Comparison of ENCODE assay signal across 14 cellular contexts in the genomic region with DNA sequence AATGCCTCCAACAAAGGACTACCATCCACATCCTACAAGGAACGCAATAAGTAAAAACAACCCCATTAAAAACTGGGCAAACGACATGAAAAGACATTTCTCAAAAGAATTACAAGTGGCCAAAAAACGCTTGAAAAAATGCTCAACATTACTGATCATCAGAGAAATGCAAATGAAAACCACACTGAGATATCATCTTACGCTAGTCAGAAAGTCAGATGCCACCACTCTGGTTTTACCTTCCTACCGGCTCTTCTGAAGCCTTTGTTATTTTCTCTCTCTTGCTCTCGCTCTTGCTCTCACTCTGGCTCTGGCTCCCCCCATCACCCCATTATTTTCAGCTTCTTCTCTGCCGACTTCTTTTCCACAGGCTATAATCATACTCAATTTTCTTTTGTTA. TPM values are rescaled to one million over a fixed set of nuclear protein-coding genes. Genes with fewer than 3 reads are reported as not detected.
A peak's percentile ranks its signal among the peaks of the same experiment; 100 is the strongest.
DNase-seq lines count a peak whose midpoint lies in the region; ATAC-seq lines count a peak whose summit lies in the region.
"Had no signal": no experiment of that assay in that cellular context is flagged by ENCODE, and none has a peak within 500 bp of the region (broad histone marks: within the 10 kb centered on the region; RNA-seq: fewer than 3 reads in every experiment).

No MANE protein-coding gene starts in this region.

- H3K36me3 ChIP-seq in SJCRH30: 0 out of 2 replicates have a peak, but pooled peaks cover 12% of the 10 kb centered on the region

- H3K9me3 Mint-ChIP-seq in activated naive CD8-positive, alpha-beta T cell treated with anti-CD3 and anti-CD28 coated beads, Interleukin-2, amount 10 ng/mL, durations not matched to agents 7 days and 5 days: peaks cover 3% of the 10 kb centered on the region
- H3K9me3 Mint-ChIP-seq in naive thymus-derived CD8-positive, alpha-beta T cell: peaks cover 0 to 5% (median 0%) of the 10 kb centered on the region in 9 donors

- peak; percentile 5 to 12 for DNase-seq in activated CD4-positive, alpha-beta T cell treated with anti-CD3 and anti-CD28 coated beads for 4 hours
- DNase-seq in activated CD4-positive, alpha-beta T cell treated with anti-CD3 and anti-CD28 coated beads, Interleukin-2, amount 50 U/mL, for 4 hours: no peak
- DNase-seq in NCI-H526 treated with DMSO at 0.1 percent for 48 hours (lab: John Stamatoyannopoulos, UW) (peak; percentile 48), SJCRH30 (no peak), dedifferentiated amniotic fluid mesenchymal stem cell (ENCODE audit: extremely low spot score) (no peak), SW 1271 (lab: John Stamatoyannopoulos, UW) (no peak)
- DNase-seq in activated naive CD8-positive, alpha-beta T cell treated with anti-CD3 and anti-CD28 coated beads, Interleukin-2, amount 10 ng/mL, durations not matched to agents 7 days and 5 days: no peak
- DNase-seq in naive thymus-derived CD8-positive, alpha-beta T cell: peak in 7 of 10 donors; percentile 1 to 63 (median 33)
- DNase-seq: aorta, COR-L47, dorsolateral prefrontal cortex, NCI-H510A had no signal

- ATAC-seq in activated naive CD8-positive, alpha-beta T cell treated with anti-CD3 and anti-CD28 coated beads, Interleukin-2, amount 10 ng/mL, durations not matched to agents 7 days and 5 days (ENCODE audit: low read depth): peak; percentile 77
- peak; percentile 81 to 84 for ATAC-seq in naive thymus-derived CD8-positive, alpha-beta T cell
- ATAC-seq: A549 had no signal

- H3K4me1 Mint-ChIP-seq in activated naive CD8-positive, alpha-beta T cell treated with anti-CD3 and anti-CD28 coated beads, Interleukin-2, amount 10 ng/mL, durations not matched to agents 7 days and 5 days: peaks cover 67% of the 10 kb centered on the region
- H3K4me1 Mint-ChIP-seq in naive thymus-derived CD8-positive, alpha-beta T cell: peaks cover 60 to 88% (median 79%) of the 10 kb centered on the region in 4 donors

- H3K27ac Mint-ChIP-seq in activated naive CD8-positive, alpha-beta T cell treated with anti-CD3 and anti-CD28 coated beads, Interleukin-2, amount 10 ng/mL, durations not matched to agents 7 days and 5 days: peak overlapping the region; percentile 90
- peak overlapping the region; percentile 75 to 98 (median 92) for H3K27ac Mint-ChIP-seq in naive thymus-derived CD8-positive, alpha-beta T cell

- H3K4me3 ChIP-seq in SJCRH30: no peak overlapping the region
- H3K4me3 ChIP-seq: A549, dorsolateral prefrontal cortex, suprapubic skin had no signal

- H3K4me1 ChIP-seq in SJCRH30: no peaks in the 10 kb centered on the region
- H3K4me1 ChIP-seq: A549, suprapubic skin had no signal

- POLR2A ChIA-PET in activated naive CD8-positive, alpha-beta T cell treated with anti-CD3 and anti-CD28 coated beads, Interleukin-2, amount 10 ng/mL, durations not matched to agents 7 days and 5 days (lab: Charles Lee): interaction anchor here (0.6 to 5.3 kb wide), 4 partner anchors 14 to 55 kb away, joined by 3 to 26 read pairs (median 4); a partner anchor contains a TSS
- POLR2A ChIA-PET in naive thymus-derived CD8-positive, alpha-beta T cell (lab: Charles Lee): interaction anchor here (0.6 kb wide), 1 partner anchor 44 kb away, joined by 3 read pairs; a partner anchor contains a TSS

- peaks cover 44% of the 10 kb centered on the region for H3K36me3 Mint-ChIP-seq in activated naive CD8-positive, alpha-beta T cell treated with anti-CD3 and anti-CD28 coated beads, Interleukin-2, amount 10 ng/mL, durations not matched to agents 7 days and 5 days
- H3K36me3 Mint-ChIP-seq in naive thymus-derived CD8-positive, alpha-beta T cell: peaks cover 0 to 5% (median 0%) of the 10 kb centered on the region in 3 donors

- no peak overlapping the region for H3K27ac ChIP-seq in SJCRH30
- H3K27ac ChIP-seq: A549, dorsolateral prefrontal cortex, suprapubic skin had no signal

- no peaks in the 10 kb centered on the region for H3K27me3 Mint-ChIP-seq in activated naive CD8-positive, alpha-beta T cell treated with anti-CD3 and anti-CD28 coated beads, Interleukin-2, amount 10 ng/mL, durations not matched to agents 7 days and 5 days
- H3K27me3 Mint-ChIP-seq in naive thymus-derived CD8-positive, alpha-beta T cell: no peaks in the 10 kb centered on the region

- no peaks in the 10 kb centered on the region for H3K9me3 ChIP-seq in SJCRH30 (replicated peaks)
- H3K9me3 ChIP-seq: A549, suprapubic skin had no signal

- H3K27me3 ChIP-seq in SJCRH30: no peaks in the 10 kb centered on the region
- H3K27me3 ChIP-seq: dorsolateral prefrontal cortex, suprapubic skin had no signal

- peak overlapping the region; percentile 75 for H3K4me3 Mint-ChIP-seq in activated naive CD8-positive, alpha-beta T cell treated with anti-CD3 and anti-CD28 coated beads, Interleukin-2, amount 10 ng/mL, durations not matched to agents 7 days and 5 days
- peak overlapping the region; percentile 9 to 89 (median 70) for H3K4me3 Mint-ChIP-seq in naive thymus-derived CD8-positive, alpha-beta T cell

RNA-seq across cellular contexts. Expression of a gene that starts 38.8 kb away (rescaled TPM):
- total RNA-seq in activated naive CD8-positive, alpha-beta T cell treated with anti-CD3 and anti-CD28 coated beads, Interleukin-2, amount 10 ng/mL, durations not matched to agents 7 days and 5 days: 10 to 100 TPM; 41.1 to 42.6 TPM
- 10 to 100 TPM; 34.1 to 39.8 TPM for total RNA-seq in naive thymus-derived CD8-positive, alpha-beta T cell
- polyA plus RNA-seq in naive thymus-derived CD8-positive, alpha-beta T cell: 10 to 100 TPM; 21.8 to 29.9 (median 27.8) TPM
- total RNA-seq in SJCRH30 (2014; rRNA removed; shearing (Covaris generic)): 41.5 and 49.5 TPM in 2 replicates

RNA-seq across cellular contexts. Expression of a gene that starts 43.4 kb away (rescaled TPM):
- 100 to 1,000 TPM; 140 to 143 TPM for total RNA-seq in activated naive CD8-positive, alpha-beta T cell treated with anti-CD3 and anti-CD28 coated beads, Interleukin-2, amount 10 ng/mL, durations not matched to agents 7 days and 5 days
- total RNA-seq in naive thymus-derived CD8-positive, alpha-beta T cell: 100 to 1,000 TPM; 135 to 137 TPM
- 10 to 100 TPM; 19.4 to 30.8 (median 30.4) TPM for polyA plus RNA-seq in naive thymus-derived CD8-positive, alpha-beta T cell
- total RNA-seq in SJCRH30 (2014; rRNA removed; shearing (Covaris generic)): 50.0 and 54.4 TPM in 2 replicates

Comparison
In these comparisons a context has a peak if more than half of its experiments do, and no peak if none do; other contexts are left out.
1. DNase-seq: peak in activated CD4-positive, alpha-beta T cell treated with anti-CD3 and anti-CD28 coated beads for 4 hours (2 of 2), NCI-H526 treated with DMSO at 0.1 percent for 48 hours (single experiment) and naive thymus-derived CD8-positive, alpha-beta T cell (7 of 10); none in activated CD4-positive, alpha-beta T cell treated with anti-CD3 and anti-CD28 coated beads, Interleukin-2, amount 50 U/mL, for 4 hours (0 of 2), activated naive CD8-positive, alpha-beta T cell treated with anti-CD3 and anti-CD28 coated beads, Interleukin-2, amount 10 ng/mL, durations not matched to agents 7 days and 5 days (single experiment), SJCRH30 (0 of 2), dedifferentiated amniotic fluid mesenchymal stem cell (single experiment) and SW 1271 (0 of 2).